ENCODE assay signal across 13 cellular contexts in the genomic region with DNA sequence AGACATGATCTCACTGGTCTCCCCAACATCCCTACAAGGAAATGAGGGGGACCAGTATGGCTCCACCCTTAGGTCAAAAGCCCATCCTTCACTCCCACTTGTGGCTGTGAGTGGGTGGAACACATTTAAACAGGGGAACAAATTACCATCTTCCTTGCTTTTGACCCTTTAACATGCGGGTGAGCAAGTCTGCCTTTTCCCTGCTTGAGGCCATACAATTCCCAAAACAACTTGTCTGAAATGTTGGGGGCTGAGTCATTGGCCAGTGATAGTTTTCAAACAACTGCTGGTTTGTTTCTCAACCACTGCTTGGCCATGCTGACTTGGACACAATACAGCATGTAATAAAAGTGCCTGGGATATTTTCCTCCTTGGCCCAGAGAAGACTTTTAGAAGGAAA. TPM values are rescaled to one million over a fixed set of nuclear protein-coding genes. Genes with fewer than 3 reads are reported as not detected.
DNase-seq lines count a peak whose midpoint lies in the region; ATAC-seq and TF ChIP-seq lines count a peak whose summit lies in the region.
"Had no signal": no experiment of that assay in that cellular context is flagged by ENCODE, and none has a peak within 500 bp of the region (broad histone marks: within the 10 kb centered on the region; RNA-seq: fewer than 3 reads in every experiment).

No MANE protein-coding gene starts in this region.

- H3K27me3 Mint-ChIP-seq in natural killer cell treated with Interleukin-12 subunit alpha and Interleukin-12 subunit beta and Interleukin-15 and Interleukin-18, amount 100 ng/mL, for 72 hours, result no peaks in the 10 kb centered on the region
- no peaks in the 10 kb centered on the region for H3K27me3 Mint-ChIP-seq in GM23338 (ENCODE audit: insufficient read depth, low read depth, poor library complexity)
- H3K27me3 Mint-ChIP-seq: type B pancreatic cell had no signal

- H3K27me3 ChIP-seq in RWPE2 (ENCODE audit: insufficient read depth, poor library complexity, severe bottlenecking) (no peaks in the 10 kb centered on the region), GM23338 (ENCODE audit: insufficient read depth) (no peaks in the 10 kb centered on the region)

- no peak overlapping the region for H3K4me2 ChIP-seq in GM23338

- peak overlapping the region; percentile 13 for H3K27ac ChIP-seq in RWPE2 (ENCODE audit: poor library complexity, severe bottlenecking)
- no peak overlapping the region for H3K27ac ChIP-seq in GM23338 (ENCODE audit: low read depth)

- H2AFZ ChIP-seq in GM23338, result no peak overlapping the region

- CTCF ChIA-PET in AG04449 (lab: Yijun Ruan, JAX), result interaction anchor here (1.3 kb wide), 1 partner anchor 10 kb away, joined by 5 read pairs; no protein-coding TSS in a partner anchor

- H3K4me1 Mint-ChIP-seq in natural killer cell treated with Interleukin-12 subunit alpha and Interleukin-12 subunit beta and Interleukin-15 and Interleukin-18, amount 100 ng/mL, for 72 hours (ENCODE audit: low read depth in 2 of 2), result no peaks in the 10 kb centered on the region
- no peaks in the 10 kb centered on the region for H3K4me1 Mint-ChIP-seq in GM23338
- H3K4me1 Mint-ChIP-seq: activated T-helper 17 cell treated with anti-CD3 and anti-CD28 coated beads, Interleukin-2, amount 50 U/mL, for 72 hours had no signal

- no peaks in the 10 kb centered on the region for H3K79me2 ChIP-seq in GM23338 (replicated peaks; ENCODE audit: insufficient read depth)

- H3K36me3 Mint-ChIP-seq in natural killer cell treated with Interleukin-12 subunit alpha and Interleukin-12 subunit beta and Interleukin-15 and Interleukin-18, amount 100 ng/mL, for 72 hours, result no peaks in the 10 kb centered on the region
- H3K36me3 Mint-ChIP-seq in GM23338 (ENCODE audit: low read depth), result no peaks in the 10 kb centered on the region
- H3K36me3 Mint-ChIP-seq: type B pancreatic cell had no signal

- no peaks in the 10 kb centered on the region for H3F3A ChIP-seq in GM23338 (replicated peaks; ENCODE audit: low read depth)

- H3K4me1 ChIP-seq in RWPE2 (ENCODE audit: insufficient read depth, poor library complexity, severe bottlenecking) (peaks cover 16% of the 10 kb centered on the region), GM23338 (ENCODE audit: insufficient read depth) (no peaks in the 10 kb centered on the region)

- H3K27ac Mint-ChIP-seq in natural killer cell treated with Interleukin-12 subunit alpha and Interleukin-12 subunit beta and Interleukin-15 and Interleukin-18, amount 100 ng/mL, for 72 hours, result no peak overlapping the region
- H3K27ac Mint-ChIP-seq in GM23338, result no peak overlapping the region
- H3K27ac Mint-ChIP-seq: activated T-helper 17 cell treated with anti-CD3 and anti-CD28 coated beads, Interleukin-2, amount 50 U/mL, for 72 hours; type B pancreatic cell had no signal

- H3K9me3 Mint-ChIP-seq in natural killer cell treated with Interleukin-12 subunit alpha and Interleukin-12 subunit beta and Interleukin-15 and Interleukin-18, amount 100 ng/mL, for 72 hours, result no peaks in the 10 kb centered on the region
- H3K9me3 Mint-ChIP-seq in GM23338, result no peaks in the 10 kb centered on the region
- H3K9me3 Mint-ChIP-seq: activated T-helper 17 cell treated with anti-CD3 and anti-CD28 coated beads, Interleukin-2, amount 50 U/mL, for 72 hours; type B pancreatic cell had no signal

- ATAC-seq in RWPE2 (ENCODE audit: low read depth) (no peak), omental fat pad (ENCODE audit: low FRiP score) (peak; percentile 52), GM21526 (IDR thresholded peaks at IDR 0.05; ENCODE audit: low FRiP score, unreplicated experiment) (no peak), GM23338 (no peak)
- ATAC-seq in natural killer cell treated with Interleukin-12 subunit alpha and Interleukin-12 subunit beta and Interleukin-15 and Interleukin-18, amount 100 ng/mL, for 72 hours, result no peak
- ATAC-seq: activated T-helper 17 cell treated with anti-CD3 and anti-CD28 coated beads, Interleukin-2, amount 50 U/mL, for 72 hours; HCT116 had no signal

- H3K36me3 ChIP-seq in RWPE2 (ENCODE audit: low read depth), result peaks cover 89% of the 10 kb centered on the region
- no peaks in the 10 kb centered on the region for H3K36me3 ChIP-seq in GM23338 (ENCODE audit: insufficient read depth)

- no peak overlapping the region for H3K4me3 ChIP-seq in AG04449 (ENCODE audit: low read depth, low read length)
- no peak overlapping the region for H3K4me3 ChIP-seq in RWPE2 (ENCODE audit: severe bottlenecking)
- no peak overlapping the region for H3K4me3 ChIP-seq in GM23338

- POLR2A ChIA-PET in AG04449 (lab: Yijun Ruan, JAX), result no interaction called here

- H3K4me3 Mint-ChIP-seq in natural killer cell treated with Interleukin-12 subunit alpha and Interleukin-12 subunit beta and Interleukin-15 and Interleukin-18, amount 100 ng/mL, for 72 hours, result no peak overlapping the region
- no peak overlapping the region for H3K4me3 Mint-ChIP-seq in GM23338
- H3K4me3 Mint-ChIP-seq: activated T-helper 17 cell treated with anti-CD3 and anti-CD28 coated beads, Interleukin-2, amount 50 U/mL, for 72 hours; type B pancreatic cell had no signal

- H3K9me3 ChIP-seq in RWPE2 (ENCODE audit: severe bottlenecking), result no peaks in the 10 kb centered on the region

- TF ChIP-seq CTCF in AG04449 (IDR thresholded peaks at IDR 0.05; ENCODE audit: insufficient read depth, low read length, missing control alignments) (no peak), RWPE2 (IDR thresholded peaks at IDR 0.05; ENCODE audit: poor library complexity, severe bottlenecking) (no peak), omental fat pad (IDR thresholded peaks at IDR 0.05) (no peak), GM23338 (conservative IDR thresholded peaks at IDR 0.05; ENCODE audit: low read depth in 2 of 2) (no peak)

- no peaks in the 10 kb centered on the region for H4K20me1 ChIP-seq in GM23338 (replicated peaks; ENCODE audit: insufficient read depth)

- peak; percentile 49 for DNase-seq in AG04449 (ENCODE audit: low read depth, low spot score)
- DNase-seq in RWPE2 (ENCODE audit: low spot score), result no peak
- DNase-seq in fibroblast of peridontal ligament (ENCODE audit: extremely low read depth), result peak; percentile 97
- DNase-seq in omental fat pad (ENCODE audit: low spot score), result no peak
- DNase-seq in natural killer cell treated with Interleukin-12 subunit alpha and Interleukin-12 subunit beta and Interleukin-15 and Interleukin-18, amount 100 ng/mL, for 72 hours (ENCODE audit: low spot score), result no peak
- DNase-seq in GM23338 (ENCODE audit: low spot score), result no peak
- no peak for DNase-seq in NCI-H2171 (lab: John Stamatoyannopoulos, UW)
- DNase-seq: GDM1, nucleus accumbens had no signal

- H3K9me2 ChIP-seq in GM23338 (ENCODE audit: insufficient read depth), result no peaks in the 10 kb centered on the region; the same call in 1 of the 2 replicates

TF ChIP-seq in GM23338, 12 proteins besides CTCF, POLR2A, EP300 and RAD21 (continues in another document):
- TF ChIP-seq NANOG (IDR thresholded peaks at IDR 0.05; ENCODE audit: borderline replicate concordance) (no peak), CREB1 (CRISPR knock-in tag; IDR thresholded peaks at IDR 0.05; ENCODE audit: low read depth) (no peak), ZNF114 (CRISPR knock-in tag; IDR thresholded peaks at IDR 0.05) (no peak), JUNB (IDR thresholded peaks at IDR 0.05; ENCODE audit: unreplicated experiment) (no peak), EZH2 (IDR thresholded peaks at IDR 0.05; ENCODE audit: low read depth, unreplicated experiment) (no peak), STAT1 (IDR thresholded peaks at IDR 0.05; ENCODE audit: unreplicated experiment) (no peak), EZH2phosphoT487 (IDR thresholded peaks at IDR 0.05; ENCODE audit: unreplicated experiment) (no peak), POLR2AphosphoS5 (IDR thresholded peaks at IDR 0.05; ENCODE audit: low read depth) (no peak)
- TF ChIP-seq, protein P1, sequence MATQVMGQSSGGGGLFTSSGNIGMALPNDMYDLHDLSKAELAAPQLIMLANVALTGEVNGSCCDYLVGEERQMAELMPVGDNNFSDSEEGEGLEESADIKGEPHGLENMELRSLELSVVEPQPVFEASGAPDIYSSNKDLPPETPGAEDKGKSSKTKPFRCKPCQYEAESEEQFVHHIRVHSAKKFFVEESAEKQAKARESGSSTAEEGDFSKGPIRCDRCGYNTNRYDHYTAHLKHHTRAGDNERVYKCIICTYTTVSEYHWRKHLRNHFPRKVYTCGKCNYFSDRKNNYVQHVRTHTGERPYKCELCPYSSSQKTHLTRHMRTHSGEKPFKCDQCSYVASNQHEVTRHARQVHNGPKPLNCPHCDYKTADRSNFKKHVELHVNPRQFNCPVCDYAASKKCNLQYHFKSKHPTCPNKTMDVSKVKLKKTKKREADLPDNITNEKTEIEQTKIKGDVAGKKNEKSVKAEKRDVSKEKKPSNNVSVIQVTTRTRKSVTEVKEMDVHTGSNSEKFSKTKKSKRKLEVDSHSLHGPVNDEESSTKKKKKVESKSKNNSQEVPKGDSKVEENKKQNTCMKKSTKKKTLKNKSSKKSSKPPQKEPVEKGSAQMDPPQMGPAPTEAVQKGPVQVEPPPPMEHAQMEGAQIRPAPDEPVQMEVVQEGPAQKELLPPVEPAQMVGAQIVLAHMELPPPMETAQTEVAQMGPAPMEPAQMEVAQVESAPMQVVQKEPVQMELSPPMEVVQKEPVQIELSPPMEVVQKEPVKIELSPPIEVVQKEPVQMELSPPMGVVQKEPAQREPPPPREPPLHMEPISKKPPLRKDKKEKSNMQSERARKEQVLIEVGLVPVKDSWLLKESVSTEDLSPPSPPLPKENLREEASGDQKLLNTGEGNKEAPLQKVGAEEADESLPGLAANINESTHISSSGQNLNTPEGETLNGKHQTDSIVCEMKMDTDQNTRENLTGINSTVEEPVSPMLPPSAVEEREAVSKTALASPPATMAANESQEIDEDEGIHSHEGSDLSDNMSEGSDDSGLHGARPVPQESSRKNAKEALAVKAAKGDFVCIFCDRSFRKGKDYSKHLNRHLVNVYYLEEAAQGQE (IDR thresholded peaks at IDR 0.05; ENCODE audit: unreplicated experiment), result no peak
- TF ChIP-seq, protein P2, sequence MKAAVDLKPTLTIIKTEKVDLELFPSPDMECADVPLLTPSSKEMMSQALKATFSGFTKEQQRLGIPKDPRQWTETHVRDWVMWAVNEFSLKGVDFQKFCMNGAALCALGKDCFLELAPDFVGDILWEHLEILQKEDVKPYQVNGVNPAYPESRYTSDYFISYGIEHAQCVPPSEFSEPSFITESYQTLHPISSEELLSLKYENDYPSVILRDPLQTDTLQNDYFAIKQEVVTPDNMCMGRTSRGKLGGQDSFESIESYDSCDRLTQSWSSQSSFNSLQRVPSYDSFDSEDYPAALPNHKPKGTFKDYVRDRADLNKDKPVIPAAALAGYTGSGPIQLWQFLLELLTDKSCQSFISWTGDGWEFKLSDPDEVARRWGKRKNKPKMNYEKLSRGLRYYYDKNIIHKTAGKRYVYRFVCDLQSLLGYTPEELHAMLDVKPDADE (IDR thresholded peaks at IDR 0.05), result no peak

RNA-seq across cellular contexts. Expression of a gene that starts 39.6 kb away (rescaled TPM):
- total RNA-seq in omental fat pad, result 100 to 1,000 TPM in 3 of 4 donors, 10 to 100 TPM in 1; 16.7 to 303 (median 151) TPM
- under 1 TPM in 1 of 2 donors, not detected in 1; 0.10 TPM for total RNA-seq in natural killer cell treated with Interleukin-12 subunit alpha and Interleukin-12 subunit beta and Interleukin-15 and Interleukin-18, amount 100 ng/mL, for 72 hours
- 0.97 and 1.7 TPM in 2 replicates for total RNA-seq in GM23338 (2014; rRNA removed; shearing (Covaris generic))
- polyA plus RNA-seq in GM23338 (2016; fragmentation: Nextera tagmentation; extraction: Ambion mirVana), result 0.24 and 0.26 TPM in 2 replicates

Comparison
In these comparisons a context has a peak if more than half of its experiments do, and no peak if none do; other contexts are left out.
1. DNase-seq: peak in AG04449 (single experiment) and fibroblast of peridontal ligament (single experiment); none in RWPE2 (single experiment), omental fat pad (single experiment), natural killer cell treated with Interleukin-12 subunit alpha and Interleukin-12 subunit beta and Interleukin-15 and Interleukin-18, amount 100 ng/mL, for 72 hours (single experiment), GM23338 (single experiment) and NCI-H2171 (single experiment).